Comparison of ENCODE assay signal across 8 cellular contexts in the genomic region with DNA sequence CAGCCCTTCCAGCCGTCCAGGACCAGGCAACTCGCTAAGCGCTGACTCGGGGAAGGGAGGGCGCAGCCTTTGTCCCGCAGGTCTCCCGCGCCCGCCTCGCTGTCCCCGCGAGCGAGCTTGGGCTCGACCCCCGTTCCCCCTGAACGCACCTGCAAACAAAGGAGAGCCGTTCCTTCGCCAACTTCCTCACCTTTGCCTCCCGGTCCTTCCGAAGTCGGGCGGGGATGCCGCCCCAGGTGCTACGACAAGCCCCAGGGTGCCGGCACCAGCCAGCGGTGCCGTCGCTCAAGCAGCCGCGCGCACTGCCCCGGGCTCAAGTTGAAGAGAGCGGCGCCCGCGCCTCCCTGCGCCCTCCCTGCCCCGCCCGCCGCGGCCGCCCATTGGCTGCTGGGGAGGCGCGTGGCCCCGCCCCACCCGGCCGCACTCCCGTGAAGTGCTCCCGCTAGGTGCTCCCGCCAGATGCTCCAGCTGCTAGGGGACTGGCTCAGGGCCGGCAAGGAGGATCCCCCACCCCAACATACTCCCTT.
DNase-seq lines count a peak whose midpoint lies in the region; ATAC-seq, FAIRE-seq and TF ChIP-seq lines count a peak whose summit lies in the region.

No MANE protein-coding gene starts in this region.

- no peak for TF ChIP-seq CTCF in HFFc6 (IDR thresholded peaks at IDR 0.05)

- TF ChIP-seq POLR2A in GM12891 (IDR thresholded peaks at IDR 0.05; ENCODE audit: low read depth, low read length), result no peak

- no peaks in the 10 kb centered on the region for H3K4me1 Mint-ChIP-seq in HFFc6 (ENCODE audit: low read depth)
- peaks cover 18% of the 10 kb centered on the region for H3K4me1 Mint-ChIP-seq in memory B cell

- DNase-seq in GM12891 (ENCODE audit: insufficient read length, low spot score) (peak; percentile 71), HFFc6 (no peak), NCI-H187 (lab: John Stamatoyannopoulos, UW) (peak; percentile 17 to 74), memory B cell (ENCODE audit: low spot score in 2 of 2) (peak; percentile 34 to 57), middle frontal gyrus (ENCODE audit: extremely low spot score, low spot score) (no peak)
- DNase-seq in activated CD4-positive, alpha-beta T cell treated with anti-CD3 and anti-CD28 coated beads for 4 hours, result peak; percentile 37 to 39
- peak; percentile 3 for DNase-seq in effector CD8-positive, alpha-beta T cell (lab: John Stamatoyannopoulos, UW)
- peak; percentile 5 to 7 for DNase-seq in stimulated activated CD8-positive, alpha-beta memory T cell treated with anti-CD3 and anti-CD28 coated beads, Interleukin-15, amount 100 ng/mL, for 4 hours (ENCODE audit: low read depth in 2 of 2)

- H3K27ac Mint-ChIP-seq in HFFc6 (no peak overlapping the region), memory B cell (no peak overlapping the region)

- peak overlapping the region; percentile 32; the same call in 1 of the 2 replicates for H3K4me3 Mint-ChIP-seq in HFFc6
- peak overlapping the region; percentile 79 for H3K4me3 Mint-ChIP-seq in memory B cell

- peak; percentile 91 for FAIRE-seq in GM12891 (lab: Jason Lieb, UNC)

- H3K9me3 Mint-ChIP-seq in HFFc6 (no peaks in the 10 kb centered on the region), memory B cell (no peaks in the 10 kb centered on the region)

- H3K36me3 Mint-ChIP-seq in HFFc6 (ENCODE audit: low read depth) (no peaks in the 10 kb centered on the region), memory B cell (no peaks in the 10 kb centered on the region)

- H3K27me3 Mint-ChIP-seq in HFFc6 (ENCODE audit: insufficient read depth) (peaks cover 5% of the 10 kb centered on the region), memory B cell (peaks cover 26% of the 10 kb centered on the region)

- peak; percentile 90 for ATAC-seq in memory B cell (ENCODE audit: low read depth)

TF ChIP-seq in GM12891, 5 proteins besides CTCF, POLR2A, EP300 and RAD21:
- TF ChIP-seq PAX5 (IDR thresholded peaks at IDR 0.05; ENCODE audit: insufficient read depth, low read length, severe bottlenecking) (no peak), POU2F2 (IDR thresholded peaks at IDR 0.05; ENCODE audit: low read depth, low read length) (no peak), TAF1 (IDR thresholded peaks at IDR 0.05; ENCODE audit: low read depth, low read length) (no peak), POLR2AphosphoS5 (IDR thresholded peaks at IDR 0.05; ENCODE audit: low read depth, low read length) (no peak), SPI1 (IDR thresholded peaks at IDR 0.05; ENCODE audit: low read depth, low read length) (no peak)

Comparison
In these comparisons a context has a peak if more than half of its experiments do, and no peak if none do; other contexts are left out.
1. DNase-seq: peak in GM12891 (single experiment), NCI-H187 (2 of 2), activated CD4-positive, alpha-beta T cell treated with anti-CD3 and anti-CD28 coated beads for 4 hours (2 of 2), effector CD8-positive, alpha-beta T cell (single experiment), memory B cell (2 of 2) and stimulated activated CD8-positive, alpha-beta memory T cell treated with anti-CD3 and anti-CD28 coated beads, Interleukin-15, amount 100 ng/mL, for 4 hours (2 of 2); none in HFFc6 (single experiment) and middle frontal gyrus (single experiment).